1 cellular context compared by ENCODE assay signal in genomic region chr3:81985996-81986723, GRCh38.
TF ChIP-seq lines count a peak whose summit lies in the region.

No MANE protein-coding gene starts in this region.

TF ChIP-seq in HepG2, 621 proteins besides CTCF, POLR2A, EP300 and RAD21 (continued from another document and continues in another):
- TF ChIP-seq STAT6 (CRISPR knock-in tag; IDR thresholded peaks at IDR 0.05; ENCODE audit: borderline replicate concordance) (no peak), PBX2 (CRISPR knock-in tag; IDR thresholded peaks at IDR 0.05) (no peak), FOXP4 (CRISPR knock-in tag; IDR thresholded peaks at IDR 0.05) (no peak), ZNF773 (CRISPR knock-in tag; IDR thresholded peaks at IDR 0.05; ENCODE audit: borderline replicate concordance) (no peak), FOXA3 (CRISPR knock-in tag; IDR thresholded peaks at IDR 0.05) (0 out of 2 replicates have a peak, but pooled peaks have one; percentile 14), ZNF367 (CRISPR knock-in tag; IDR thresholded peaks at IDR 0.05; ENCODE audit: borderline replicate concordance) (no peak), GTF2F1 (IDR thresholded peaks at IDR 0.05; ENCODE audit: low read length) (no peak), ZNF577 (CRISPR knock-in tag; IDR thresholded peaks at IDR 0.05; ENCODE audit: borderline replicate concordance, low read depth) (no peak), ZIK1 (CRISPR knock-in tag; IDR thresholded peaks at IDR 0.05; ENCODE audit: borderline replicate concordance, low read depth) (no peak), RBM39 (IDR thresholded peaks at IDR 0.05; ENCODE audit: low read depth, low read length, poor library complexity, severe bottlenecking) (no peak), ZNF772 (CRISPR knock-in tag; IDR thresholded peaks at IDR 0.05) (0 out of 2 replicates have a peak, but pooled peaks have one; percentile 19), RBM22 (optimal IDR thresholded peaks at IDR 0.05; ENCODE audit: low read length) (no peak), JARID2 (CRISPR knock-in tag; IDR thresholded peaks at IDR 0.05; ENCODE audit: insufficient replicate concordance) (no peak), HOXA7 (CRISPR knock-in tag; IDR thresholded peaks at IDR 0.05) (no peak), SP1 (IDR thresholded peaks at IDR 0.05) (no peak), SP1 (CRISPR knock-in tag; IDR thresholded peaks at IDR 0.05) (0 out of 2 replicates have a peak, but pooled peaks have one; percentile 27), NR2F2 (IDR thresholded peaks at IDR 0.05; ENCODE audit: borderline replicate concordance, low read depth) (no peak), ZBTB33 (CRISPR knock-in tag; IDR thresholded peaks at IDR 0.05) (no peak), RFX5 (IDR thresholded peaks at IDR 0.05; ENCODE audit: low read depth, low read length) (no peak), FUBP1 (CRISPR knock-in tag; IDR thresholded peaks at IDR 0.05; ENCODE audit: borderline replicate concordance) (no peak), FOXC1 (CRISPR knock-in tag; IDR thresholded peaks at IDR 0.05; ENCODE audit: borderline replicate concordance) (no peak), NFAT5 (CRISPR knock-in tag; IDR thresholded peaks at IDR 0.05) (no peak), MED1 (CRISPR knock-in tag; IDR thresholded peaks at IDR 0.05) (peak; percentile 12; the same call in 1 of the 2 replicates), CSRNP1 (CRISPR knock-in tag; IDR thresholded peaks at IDR 0.05) (no peak), ZNF30 (CRISPR knock-in tag; IDR thresholded peaks at IDR 0.05) (no peak), ZNF512 (CRISPR knock-in tag; IDR thresholded peaks at IDR 0.05) (no peak), ARNT2 (CRISPR knock-in tag; IDR thresholded peaks at IDR 0.05; ENCODE audit: low read depth) (no peak), ZNF614 (CRISPR knock-in tag; IDR thresholded peaks at IDR 0.05; ENCODE audit: borderline replicate concordance) (peak; percentile 62; the same call in 1 of the 2 replicates), CEBPB (IDR thresholded peaks at IDR 0.05; ENCODE audit: borderline replicate concordance, low read depth, low read length) (no peak), NFATC3 (CRISPR knock-in tag; IDR thresholded peaks at IDR 0.05) (no peak), GABPB1 (CRISPR knock-in tag; IDR thresholded peaks at IDR 0.05) (peak; percentile 76)
- TF ChIP-seq, protein P1, sequence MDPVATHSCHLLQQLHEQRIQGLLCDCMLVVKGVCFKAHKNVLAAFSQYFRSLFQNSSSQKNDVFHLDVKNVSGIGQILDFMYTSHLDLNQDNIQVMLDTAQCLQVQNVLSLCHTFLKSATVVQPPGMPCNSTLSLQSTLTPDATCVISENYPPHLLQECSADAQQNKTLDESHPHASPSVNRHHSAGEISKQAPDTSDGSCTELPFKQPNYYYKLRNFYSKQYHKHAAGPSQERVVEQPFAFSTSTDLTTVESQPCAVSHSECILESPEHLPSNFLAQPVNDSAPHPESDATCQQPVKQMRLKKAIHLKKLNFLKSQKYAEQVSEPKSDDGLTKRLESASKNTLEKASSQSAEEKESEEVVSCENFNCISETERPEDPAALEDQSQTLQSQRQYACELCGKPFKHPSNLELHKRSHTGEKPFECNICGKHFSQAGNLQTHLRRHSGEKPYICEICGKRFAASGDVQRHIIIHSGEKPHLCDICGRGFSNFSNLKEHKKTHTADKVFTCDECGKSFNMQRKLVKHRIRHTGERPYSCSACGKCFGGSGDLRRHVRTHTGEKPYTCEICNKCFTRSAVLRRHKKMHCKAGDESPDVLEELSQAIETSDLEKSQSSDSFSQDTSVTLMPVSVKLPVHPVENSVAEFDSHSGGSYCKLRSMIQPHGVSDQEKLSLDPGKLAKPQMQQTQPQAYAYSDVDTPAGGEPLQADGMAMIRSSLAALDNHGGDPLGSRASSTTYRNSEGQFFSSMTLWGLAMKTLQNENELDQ (CRISPR knock-in tag; IDR thresholded peaks at IDR 0.05; ENCODE audit: borderline replicate concordance), result no peak
- TF ChIP-seq, protein P2, sequence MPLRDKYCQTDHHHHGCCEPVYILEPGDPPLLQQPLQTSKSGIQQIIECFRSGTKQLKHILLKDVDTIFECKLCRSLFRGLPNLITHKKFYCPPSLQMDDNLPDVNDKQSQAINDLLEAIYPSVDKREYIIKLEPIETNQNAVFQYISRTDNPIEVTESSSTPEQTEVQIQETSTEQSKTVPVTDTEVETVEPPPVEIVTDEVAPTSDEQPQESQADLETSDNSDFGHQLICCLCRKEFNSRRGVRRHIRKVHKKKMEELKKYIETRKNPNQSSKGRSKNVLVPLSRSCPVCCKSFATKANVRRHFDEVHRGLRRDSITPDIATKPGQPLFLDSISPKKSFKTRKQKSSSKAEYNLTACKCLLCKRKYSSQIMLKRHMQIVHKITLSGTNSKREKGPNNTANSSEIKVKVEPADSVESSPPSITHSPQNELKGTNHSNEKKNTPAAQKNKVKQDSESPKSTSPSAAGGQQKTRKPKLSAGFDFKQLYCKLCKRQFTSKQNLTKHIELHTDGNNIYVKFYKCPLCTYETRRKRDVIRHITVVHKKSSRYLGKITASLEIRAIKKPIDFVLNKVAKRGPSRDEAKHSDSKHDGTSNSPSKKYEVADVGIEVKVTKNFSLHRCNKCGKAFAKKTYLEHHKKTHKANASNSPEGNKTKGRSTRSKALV (CRISPR knock-in tag; IDR thresholded peaks at IDR 0.05), result no peak
